Comparison of ENCODE assay signal across 25 cellular contexts in genomic region chr10:62395892-62396291, GRCh38. TPM values are rescaled to one million over a fixed set of nuclear protein-coding genes. Genes with fewer than 3 reads are reported as not detected.
"Had no signal": no experiment of that assay in that cellular context is flagged by ENCODE, and none has a peak within 500 bp of the region (broad histone marks: within the 10 kb centered on the region; RNA-seq: fewer than 3 reads in every experiment).

No MANE protein-coding gene starts in this region.

- H3K27ac Mint-ChIP-seq: effector memory CD8-positive, alpha-beta T cell; memory B cell; natural killer cell; progenitor cell of endocrine pancreas; stimulated activated naive B cell treated with anti-CD40 and anti-IgM and Interleukin-4, amounts not matched to agents 10 μg/mL and 1 μg/mL and 100 μg/mL, for 72 hours; stimulated activated naive CD8-positive, alpha-beta T cell treated with anti-CD3 and anti-CD28 coated beads, Interleukin-15, Interleukin-2, amounts not matched to agents 100 ng/mL and 50 ng/mL, for 24 hours had no signal

- H3K27ac ChIP-seq: coronary artery, esophagus squamous epithelium, ovary, right lobe of liver, thoracic aorta, tibial nerve, upper lobe of left lung, uterus had no signal

- H3K4me3 ChIP-seq: coronary artery, esophagus squamous epithelium, lung, ovary, right lobe of liver, thoracic aorta, tibial nerve, upper lobe of left lung, uterus had no signal

- H3K9me3 ChIP-seq: esophagus squamous epithelium, ovary, right lobe of liver, thoracic aorta, tibial nerve, upper lobe of left lung, uterus had no signal

- H3K27me3 ChIP-seq: esophagus squamous epithelium, ovary, right lobe of liver, tibial nerve, upper lobe of left lung, uterus had no signal

- H3K4me1 ChIP-seq: esophagus squamous epithelium, right lobe of liver, tibial nerve, upper lobe of left lung, uterus had no signal

- H3K36me3 ChIP-seq: esophagus squamous epithelium, ovary, right lobe of liver, tibial nerve, upper lobe of left lung, uterus had no signal

- ATAC-seq: effector memory CD8-positive, alpha-beta T cell; left lobe of liver; natural killer cell; right lobe of liver; stimulated activated naive B cell treated with anti-CD40 and anti-IgM and Interleukin-4, amounts not matched to agents 10 μg/mL and 1 μg/mL and 100 μg/mL, for 72 hours had no signal

- H3K36me3 Mint-ChIP-seq: memory B cell; natural killer cell; stimulated activated naive B cell treated with anti-CD40 and anti-IgM and Interleukin-4, amounts not matched to agents 10 μg/mL and 1 μg/mL and 100 μg/mL, for 72 hours had no signal

- H3K9me3 Mint-ChIP-seq: effector memory CD8-positive, alpha-beta T cell; memory B cell; natural killer cell; stimulated activated naive CD8-positive, alpha-beta T cell treated with anti-CD3 and anti-CD28 coated beads, Interleukin-15, Interleukin-2, amounts not matched to agents 100 ng/mL and 50 ng/mL, for 24 hours had no signal

- H3K4me1 Mint-ChIP-seq: memory B cell; natural killer cell; stimulated activated naive B cell treated with anti-CD40 and anti-IgM and Interleukin-4, amounts not matched to agents 10 μg/mL and 1 μg/mL and 100 μg/mL, for 72 hours had no signal

- DNase-seq: dermis blood vessel endothelial cell; effector memory CD8-positive, alpha-beta T cell; erythroblast; esophagus squamous epithelium; foreskin melanocyte; kidney; natural killer cell; occipital lobe; ovary; right lobe of liver; small intestine; stimulated activated CD4-positive, alpha-beta T cell treated with anti-CD3 and anti-CD28 coated beads, Interleukin-15, amount 100 ng/mL, for 24 hours; stimulated activated CD4-positive, alpha-beta T cell treated with anti-CD3 and anti-CD28 coated beads, Interleukin-2, amount 100 ng/mL, for 48 hours; stimulated activated naive B cell treated with anti-CD40 and anti-IgM and Interleukin-4, amounts not matched to agents 10 μg/mL and 1 μg/mL and 100 μg/mL, for 72 hours; upper lobe of left lung; uterus had no signal

- H3K27me3 Mint-ChIP-seq: progenitor cell of endocrine pancreas had no signal

- H3K4me3 Mint-ChIP-seq: effector memory CD8-positive, alpha-beta T cell; memory B cell; natural killer cell; stimulated activated naive B cell treated with anti-CD40 and anti-IgM and Interleukin-4, amounts not matched to agents 10 μg/mL and 1 μg/mL and 100 μg/mL, for 72 hours; stimulated activated naive CD8-positive, alpha-beta T cell treated with anti-CD3 and anti-CD28 coated beads, Interleukin-15, Interleukin-2, amounts not matched to agents 100 ng/mL and 50 ng/mL, for 24 hours had no signal

RNA-seq across cellular contexts. Expression of gene ZNF365, which starts 21.7 kb away (rescaled TPM):
- total RNA-seq: left lobe of liver, progenitor cell of endocrine pancreas had no signal
- polyA plus RNA-seq: liver had no signal
